In genomic region chr2:17600805-17601204, GRCh38 we compare ENCODE assay signal across 38 cellular contexts.
"Had no signal": no experiment of that assay in that cellular context is flagged by ENCODE, and none has a peak within 500 bp of the region (broad histone marks: within the 10 kb centered on the region; RNA-seq: fewer than 3 reads in every experiment).

No MANE protein-coding gene starts in this region.

- H3K27ac ChIP-seq: adrenal gland, body of pancreas, brain microvascular endothelial cell, breast epithelium, VCaP had no signal

- H3K4me1 Mint-ChIP-seq: activated B cell treated with CpG ODN at 0.5 μM for 24 hours; activated CD4-positive, alpha-beta T cell treated with anti-CD3 and anti-CD28 coated beads, Interleukin-2, amount 10 ng/mL, durations not matched to agents 24 days and 14 days; activated naive CD8-positive, alpha-beta T cell treated with anti-CD3 and anti-CD28 coated beads for 36 hours; activated T-helper 17 cell treated with anti-CD3 and anti-CD28 coated beads, Interleukin-2, amount 50 U/mL, for 72 hours had no signal

- H3K4me1 ChIP-seq: adrenal gland, body of pancreas, breast epithelium had no signal

- H3K4me3 ChIP-seq: adrenal gland, body of pancreas, breast epithelium had no signal

- H3K9me3 ChIP-seq: adrenal gland, body of pancreas, breast epithelium had no signal

- ATAC-seq: activated CD8-positive, alpha-beta T cell treated with anti-CD3 and anti-CD28 coated beads for 36 hours; activated naive CD4-positive, alpha-beta T cell treated with anti-CD3 and anti-CD28 coated beads, Interleukin-2, amount 50 U/mL, for 72 hours; activated T-cell treated with anti-CD3 and anti-CD28 coated beads, Interleukin-2, amount 50 U/mL, for 4 hours; activated T-cell treated with anti-CD3 and anti-CD28 coated beads, Interleukin-2, amount 50 U/mL, for 72 hours; activated T-helper 17 cell treated with anti-CD3 and anti-CD28 coated beads, Interleukin-2, amount 50 U/mL, for 72 hours; body of pancreas had no signal

- H3K27me3 ChIP-seq: adrenal gland, body of pancreas, brain microvascular endothelial cell, breast epithelium had no signal

- DNase-seq: activated B cell treated with CpG ODN at 0.5 μM for 24 hours; activated CD4-positive, alpha-beta memory T cell treated with anti-CD3 and anti-CD28 coated beads for 36 hours; activated CD4-positive, alpha-beta T cell treated with anti-CD3 and anti-CD28 coated beads for 4 hours; activated CD4-positive, alpha-beta T cell treated with anti-CD3 and anti-CD28 coated beads, Interleukin-2, amount 10 ng/mL, durations not matched to agents 24 days and 14 days; activated CD4-positive, alpha-beta T cell treated with anti-CD3 and anti-CD28 coated beads, Interleukin-2, amount 50 U/mL, for 1 hour; activated CD4-positive, alpha-beta T cell treated with anti-CD3 and anti-CD28 coated beads, Interleukin-2, amount 50 U/mL, for 4 hours; activated CD4-positive, CD25-positive, alpha-beta regulatory T cell treated with anti-CD3 and anti-CD28 coated beads, Interleukin-2, amount 50 U/mL, for 72 hours; activated CD8-positive, alpha-beta memory T cell treated with anti-CD3 and anti-CD28 coated beads, Interleukin-2, amount 50 U/mL, for 4 hours; activated CD8-positive, alpha-beta T cell treated with anti-CD3 and anti-CD28 coated beads for 36 hours; activated effector memory CD4-positive, alpha-beta T cell treated with anti-CD3 and anti-CD28 coated beads, Interleukin-2, amount 50 U/mL, for 16 hours; activated gamma-delta T cell treated with Interleukin-2 at 50 U/mL for 16 hours; activated naive CD4-positive, alpha-beta T cell; activated naive CD4-positive, alpha-beta T cell treated with anti-CD3 and anti-CD28 coated beads for 36 hours; activated naive CD4-positive, alpha-beta T cell treated with anti-CD3 and anti-CD28 coated beads, Interleukin-2, amount 50 U/mL, for 16 hours; activated naive CD8-positive, alpha-beta T cell treated with anti-CD3 and anti-CD28 coated beads for 36 hours; activated T-cell treated with anti-CD3 and anti-CD28 coated beads for 4 hours; activated T-cell treated with anti-CD3 and anti-CD28 coated beads, Interleukin-2, amount 50 U/mL, for 1 hour; activated T-cell treated with anti-CD3 and anti-CD28 coated beads, Interleukin-2, amount 50 U/mL, for 4 hours; activated T-cell treated with anti-CD3 and anti-CD28 coated beads, Interleukin-2, amount 50 U/mL, for 72 hours; amniotic stem cell; aorta; body of pancreas; brain microvascular endothelial cell; caudate nucleus; SW 1271; T-helper 1 cell; T-helper 2 cell; T-helper 9 cell had no signal

- H3K27ac Mint-ChIP-seq: activated B cell treated with CpG ODN at 0.5 μM for 24 hours; activated CD4-positive, alpha-beta memory T cell treated with anti-CD3 and anti-CD28 coated beads for 36 hours; activated CD4-positive, alpha-beta T cell treated with anti-CD3 and anti-CD28 coated beads, Interleukin-2, amount 10 ng/mL, durations not matched to agents 24 days and 14 days; activated CD8-positive, alpha-beta T cell treated with anti-CD3 and anti-CD28 coated beads for 36 hours; activated naive CD4-positive, alpha-beta T cell treated with anti-CD3 and anti-CD28 coated beads for 36 hours; activated naive CD4-positive, alpha-beta T cell treated with anti-CD3 and anti-CD28 coated beads, Interleukin-2, amount 50 U/mL, for 72 hours; activated naive CD8-positive, alpha-beta T cell treated with anti-CD3 and anti-CD28 coated beads for 36 hours; activated T-cell treated with anti-CD3 and anti-CD28 coated beads, Interleukin-2, amount 50 U/mL, for 72 hours; activated T-helper 1 cell treated with anti-CD3 and anti-CD28 coated beads, Interleukin-12 subunit alpha, Interleukin-12 subunit beta, Interleukin-2, Interleukin-4 antibody, amounts not matched to agents 30 ng/mL and 10 ng/mL and 1 ng/mL, durations not matched to agents 14 hours and 24 hours and 36 hours; activated T-helper 17 cell treated with anti-CD3 and anti-CD28 coated beads, Interleukin-2, amount 50 U/mL, for 72 hours; T-helper 1 cell treated with Interleukin-12 subunit alpha and Interleukin-12 subunit beta and Interleukin-4 antibody, amounts not matched to agents 30 μg/mL and 1 μg/mL, for 36 hours; T-helper 2 cell treated with Interferon-gamma antibody and Interleukin-4, amounts not matched to agents 5 μg/mL and 100 μg/mL, for 36 hours had no signal

- H3K36me3 Mint-ChIP-seq: activated CD4-positive, alpha-beta memory T cell treated with anti-CD3 and anti-CD28 coated beads for 36 hours; activated naive CD4-positive, alpha-beta T cell treated with anti-CD3 and anti-CD28 coated beads, Interleukin-2, amount 50 U/mL, for 72 hours; activated naive CD8-positive, alpha-beta T cell treated with anti-CD3 and anti-CD28 coated beads for 36 hours had no signal

- H3K9me3 Mint-ChIP-seq: activated B cell treated with CpG ODN at 0.5 μM for 24 hours; activated CD4-positive, alpha-beta memory T cell treated with anti-CD3 and anti-CD28 coated beads for 36 hours; activated CD4-positive, alpha-beta T cell treated with anti-CD3 and anti-CD28 coated beads, Interleukin-2, amount 10 ng/mL, durations not matched to agents 24 days and 14 days; activated CD8-positive, alpha-beta T cell treated with anti-CD3 and anti-CD28 coated beads for 36 hours; activated naive CD4-positive, alpha-beta T cell treated with anti-CD3 and anti-CD28 coated beads for 36 hours; activated naive CD8-positive, alpha-beta T cell treated with anti-CD3 and anti-CD28 coated beads for 36 hours; activated T-cell treated with anti-CD3 and anti-CD28 coated beads, Interleukin-2, amount 50 U/mL, for 4 hours; activated T-helper 1 cell treated with anti-CD3 and anti-CD28 coated beads, Interleukin-12 subunit alpha, Interleukin-12 subunit beta, Interleukin-2, Interleukin-4 antibody, amounts not matched to agents 30 ng/mL and 10 ng/mL and 1 ng/mL, durations not matched to agents 14 hours and 24 hours and 36 hours; activated T-helper 17 cell treated with anti-CD3 and anti-CD28 coated beads, Interleukin-2, amount 50 U/mL, for 72 hours; T-helper 1 cell treated with Interleukin-12 subunit alpha and Interleukin-12 subunit beta and Interleukin-4 antibody, amounts not matched to agents 30 μg/mL and 1 μg/mL, for 36 hours; T-helper 2 cell treated with Interferon-gamma antibody and Interleukin-4, amounts not matched to agents 5 μg/mL and 100 μg/mL, for 36 hours had no signal

- H3K4me3 Mint-ChIP-seq: activated B cell treated with CpG ODN at 0.5 μM for 24 hours; activated CD4-positive, alpha-beta memory T cell treated with anti-CD3 and anti-CD28 coated beads for 36 hours; activated CD4-positive, alpha-beta T cell treated with anti-CD3 and anti-CD28 coated beads, Interleukin-2, amount 10 ng/mL, durations not matched to agents 24 days and 14 days; activated CD8-positive, alpha-beta T cell treated with anti-CD3 and anti-CD28 coated beads for 36 hours; activated naive CD4-positive, alpha-beta T cell treated with anti-CD3 and anti-CD28 coated beads for 36 hours; activated naive CD8-positive, alpha-beta T cell treated with anti-CD3 and anti-CD28 coated beads for 36 hours; activated T-cell treated with anti-CD3 and anti-CD28 coated beads, Interleukin-2, amount 50 U/mL, for 4 hours; activated T-cell treated with anti-CD3 and anti-CD28 coated beads, Interleukin-2, amount 50 U/mL, for 72 hours; activated T-helper 1 cell treated with anti-CD3 and anti-CD28 coated beads, Interleukin-12 subunit alpha, Interleukin-12 subunit beta, Interleukin-2, Interleukin-4 antibody, amounts not matched to agents 30 ng/mL and 10 ng/mL and 1 ng/mL, durations not matched to agents 14 hours and 24 hours and 36 hours; activated T-helper 17 cell treated with anti-CD3 and anti-CD28 coated beads, Interleukin-2, amount 50 U/mL, for 72 hours; T-helper 1 cell treated with Interleukin-12 subunit alpha and Interleukin-12 subunit beta and Interleukin-4 antibody, amounts not matched to agents 30 μg/mL and 1 μg/mL, for 36 hours; T-helper 2 cell treated with Interferon-gamma antibody and Interleukin-4, amounts not matched to agents 5 μg/mL and 100 μg/mL, for 36 hours had no signal

- H3K36me3 ChIP-seq: adrenal gland, brain microvascular endothelial cell, breast epithelium had no signal

- FAIRE-seq: astrocyte, TTC549 had no signal
